20 cellular contexts compared by ENCODE assay signal in genomic region chr4:80811413-80811812, GRCh38.
"Had no signal": no experiment of that assay in that cellular context is flagged by ENCODE, and none has a peak within 500 bp of the region (broad histone marks: within the 10 kb centered on the region; RNA-seq: fewer than 3 reads in every experiment).

No MANE protein-coding gene starts in this region.

- H3K9me3 ChIP-seq: colonic mucosa, esophagus squamous epithelium, gastroesophageal sphincter, left ventricle myocardium inferior, lower lobe of right lung, prostate gland, right lobe of liver, spleen had no signal

- H3K4me1 ChIP-seq: colonic mucosa, esophagus squamous epithelium, gastroesophageal sphincter, left ventricle myocardium inferior, lower lobe of right lung, parathyroid adenoma, prostate gland, right lobe of liver, spleen had no signal

- H3K9ac ChIP-seq: parathyroid adenoma had no signal

- H3K4me3 ChIP-seq: colonic mucosa, esophagus squamous epithelium, gastroesophageal sphincter, left ventricle myocardium inferior, lower lobe of right lung, prostate gland, right lobe of liver, spleen had no signal

- H3K27ac ChIP-seq: colonic mucosa, esophagus squamous epithelium, gastroesophageal sphincter, left ventricle myocardium inferior, lower lobe of right lung, parathyroid adenoma, prostate gland, right lobe of liver, spleen had no signal

- H2AFZ ChIP-seq: parathyroid adenoma had no signal

- H3K36me3 ChIP-seq: colonic mucosa, esophagus squamous epithelium, gastroesophageal sphincter, left ventricle myocardium inferior, lower lobe of right lung, prostate gland, right lobe of liver, spleen had no signal

- ATAC-seq: gastroesophageal sphincter; natural killer cell treated with Interleukin-12 subunit alpha and Interleukin-12 subunit beta and Interleukin-15 and Interleukin-18, amount 100 ng/mL, for 72 hours; right lobe of liver had no signal

- H3K27me3 ChIP-seq: colonic mucosa, esophagus squamous epithelium, gastroesophageal sphincter, right lobe of liver, spleen had no signal

- H3K79me2 ChIP-seq: parathyroid adenoma had no signal

- DNase-seq: colonic mucosa; dermis blood vessel endothelial cell; esophagus squamous epithelium; foreskin fibroblast; kidney glomerular epithelial cell; left ventricle myocardium inferior; lower lobe of right lung; occipital lobe; retina; right lobe of liver; spleen; stimulated activated CD4-positive, alpha-beta T cell treated with anti-CD3 and anti-CD28 coated beads, Interleukin-15, amount 100 ng/mL, for 24 hours; stimulated activated CD4-positive, alpha-beta T cell treated with anti-CD3 and anti-CD28 coated beads, Interleukin-1b, Interleukin-23, amount 100 ng/mL, for 48 hours; stimulated activated CD4-positive, alpha-beta T cell treated with anti-CD3 and anti-CD28 coated beads, Interleukin-4, amount 100 ng/mL, for 4 hours; stimulated activated naive CD4-positive, alpha-beta T cell; trophoblast cell had no signal
